ENCODE assay signal across 17 cellular contexts in genomic region chr2:73561422-73561821, GRCh38.
DNase-seq lines count a peak whose midpoint lies in the region; TF ChIP-seq lines count a peak whose summit lies in the region.
"Had no signal": no experiment of that assay in that cellular context is flagged by ENCODE, and none has a peak within 500 bp of the region (broad histone marks: within the 10 kb centered on the region; RNA-seq: fewer than 3 reads in every experiment).

No MANE protein-coding gene starts in this region.

- no peak overlapping the region for H3K4me3 Mint-ChIP-seq in activated T-cell treated with anti-CD3 and anti-CD28 coated beads, Interleukin-2, amount 50 U/mL, for 24 hours
- H3K4me3 Mint-ChIP-seq in CD4-positive, alpha-beta memory T cell = no peak overlapping the region
- H3K4me3 Mint-ChIP-seq in progenitor cell of endocrine pancreas (ENCODE audit: low read depth) = no peak overlapping the region

- POLR2A ChIA-PET in CD4-positive, alpha-beta memory T cell (lab: Charles Lee; ENCODE audit: partially characterized antibody) = no interaction called here

- no peak overlapping the region for H3K9ac ChIP-seq in adipocyte (ENCODE audit: low read length)
- H3K9ac ChIP-seq: BLaER1 had no signal

- H3K27ac Mint-ChIP-seq in activated T-cell treated with anti-CD3 and anti-CD28 coated beads, Interleukin-2, amount 50 U/mL, for 24 hours = no peak overlapping the region
- no peak overlapping the region for H3K27ac Mint-ChIP-seq in CD4-positive, alpha-beta memory T cell
- no peak overlapping the region for H3K27ac Mint-ChIP-seq in progenitor cell of endocrine pancreas

- CTCF ChIA-PET in CD4-positive, alpha-beta memory T cell (lab: Charles Lee; ENCODE audit: partially characterized antibody) = no interaction called here

- H3K4me3 ChIP-seq in adipocyte (ENCODE audit: low read length) (no peak overlapping the region), fibroblast of pulmonary artery (replicated peaks; ENCODE audit: low read depth, low read length) (no peak overlapping the region)
- H3K4me3 ChIP-seq in CD4-positive, alpha-beta memory T cell (ENCODE audit: low read length in 2 of 2) = no peak overlapping the region
- H3K4me3 ChIP-seq: BLaER1, sigmoid colon had no signal

- H3K9me3 ChIP-seq in adipocyte (ENCODE audit: control insufficient read depth, low read length) = no peaks in the 10 kb centered on the region
- H3K9me3 ChIP-seq in CD4-positive, alpha-beta memory T cell (ENCODE audit: control insufficient read depth in 1 of 2, low read length in 2 of 2) = no peaks in the 10 kb centered on the region
- H3K9me3 ChIP-seq: BLaER1, sigmoid colon had no signal

- peaks cover 51% of the 10 kb centered on the region for H3K36me3 Mint-ChIP-seq in activated T-cell treated with anti-CD3 and anti-CD28 coated beads, Interleukin-2, amount 50 U/mL, for 24 hours (ENCODE audit: low read depth)
- H3K36me3 Mint-ChIP-seq in CD4-positive, alpha-beta memory T cell = peaks cover 47% of the 10 kb centered on the region in 2 donors
- H3K36me3 Mint-ChIP-seq in progenitor cell of endocrine pancreas (ENCODE audit: insufficient read depth) = peaks cover 17% of the 10 kb centered on the region

- DNase-seq in H4 (ENCODE audit: low spot score) (peak; percentile 6), NCI-H2029 treated with DMSO at 0.1 percent for 48 hours (lab: John Stamatoyannopoulos, UW) (peak; percentile 19), adipocyte (ENCODE audit: low read depth) (peak; percentile 44), fibroblast of pulmonary artery (ENCODE audit: low read depth) (peak; percentile 11), progenitor cell of endocrine pancreas (ENCODE audit: low spot score, unreplicated experiment) (no peak), NCI-H146 (lab: John Stamatoyannopoulos, UW) (no peak)
- DNase-seq in activated T-cell treated with anti-CD3 and anti-CD28 coated beads, Interleukin-2, amount 50 U/mL, for 24 hours = no peak
- no peak for DNase-seq in CD4-positive, alpha-beta memory T cell
- DNase-seq: ACHN; activated CD4-positive, alpha-beta T cell treated with anti-CD3 and anti-CD28 coated beads for 4 hours; activated gamma-delta T cell treated with Interleukin-2 at 50 U/mL for 16 hours; left cardiac atrium; NCI-H526 treated with DMSO at 0.1 percent for 48 hours; RPMI8226; sigmoid colon; stimulated activated naive CD4-positive, alpha-beta T cell treated with Interleukin-2 at 50 U/mL for 16 hours had no signal

- H3K4me1 ChIP-seq in adipocyte (ENCODE audit: control insufficient read depth, insufficient read depth, low read length) = peaks cover 6% of the 10 kb centered on the region
- no peaks in the 10 kb centered on the region for H3K4me1 ChIP-seq in CD4-positive, alpha-beta memory T cell (ENCODE audit: insufficient read depth, low read length)
- H3K4me1 ChIP-seq: BLaER1, sigmoid colon had no signal

- no peaks in the 10 kb centered on the region for H3K27me3 ChIP-seq in adipocyte (replicated peaks; ENCODE audit: control insufficient read depth, insufficient read depth, low read length)
- no peaks in the 10 kb centered on the region for H3K27me3 ChIP-seq in CD4-positive, alpha-beta memory T cell (ENCODE audit: insufficient read depth, low read length)
- H3K27me3 ChIP-seq: BLaER1, sigmoid colon had no signal

- H3K36me3 ChIP-seq in adipocyte (ENCODE audit: control insufficient read depth, insufficient read depth, low read length, severe bottlenecking) = peaks cover 7% of the 10 kb centered on the region
- no peaks in the 10 kb centered on the region for H3K36me3 ChIP-seq in CD4-positive, alpha-beta memory T cell (ENCODE audit: insufficient read depth, low read length)

- H3K9me3 Mint-ChIP-seq in activated T-cell treated with anti-CD3 and anti-CD28 coated beads, Interleukin-2, amount 50 U/mL, for 24 hours = no peaks in the 10 kb centered on the region
- no peaks in the 10 kb centered on the region for H3K9me3 Mint-ChIP-seq in CD4-positive, alpha-beta memory T cell
- H3K9me3 Mint-ChIP-seq in progenitor cell of endocrine pancreas (ENCODE audit: low read depth) = no peaks in the 10 kb centered on the region

- H3K27me3 Mint-ChIP-seq in activated T-cell treated with anti-CD3 and anti-CD28 coated beads, Interleukin-2, amount 50 U/mL, for 24 hours = no peaks in the 10 kb centered on the region
- no peaks in the 10 kb centered on the region for H3K27me3 Mint-ChIP-seq in CD4-positive, alpha-beta memory T cell
- no peaks in the 10 kb centered on the region for H3K27me3 Mint-ChIP-seq in progenitor cell of endocrine pancreas

- intact Hi-C loops in CD4-positive, alpha-beta memory T cell (cut with micrococcal nuclease) = no loop called here

- no peaks in the 10 kb centered on the region for H3K4me1 Mint-ChIP-seq in activated T-cell treated with anti-CD3 and anti-CD28 coated beads, Interleukin-2, amount 50 U/mL, for 24 hours (ENCODE audit: low read depth)
- no peaks in the 10 kb centered on the region for H3K4me1 Mint-ChIP-seq in CD4-positive, alpha-beta memory T cell
- peaks cover 3% of the 10 kb centered on the region for H3K4me1 Mint-ChIP-seq in progenitor cell of endocrine pancreas (ENCODE audit: low read depth)

- no peak overlapping the region for H3K27ac ChIP-seq in CD4-positive, alpha-beta memory T cell (ENCODE audit: low read depth, low read length)
- H3K27ac ChIP-seq: BLaER1, sigmoid colon had no signal

- TF ChIP-seq CTCF in fibroblast of pulmonary artery (IDR thresholded peaks at IDR 0.05; ENCODE audit: low read length, missing control alignments) (no peak), progenitor cell of endocrine pancreas (IDR thresholded peaks at IDR 0.05; ENCODE audit: unreplicated experiment) (no peak)

Comparison
In these comparisons a context has a peak if more than half of its experiments do, and no peak if none do; other contexts are left out.
1. DNase-seq: peak in H4 (single experiment), NCI-H2029 treated with DMSO at 0.1 percent for 48 hours (single experiment), adipocyte (single experiment) and fibroblast of pulmonary artery (single experiment); none in activated T-cell treated with anti-CD3 and anti-CD28 coated beads, Interleukin-2, amount 50 U/mL, for 24 hours (single experiment), CD4-positive, alpha-beta memory T cell (0 of 5), progenitor cell of endocrine pancreas (single experiment) and NCI-H146 (single experiment).